Comparison of ENCODE assay signal across 8 cellular contexts in the genomic region with DNA sequence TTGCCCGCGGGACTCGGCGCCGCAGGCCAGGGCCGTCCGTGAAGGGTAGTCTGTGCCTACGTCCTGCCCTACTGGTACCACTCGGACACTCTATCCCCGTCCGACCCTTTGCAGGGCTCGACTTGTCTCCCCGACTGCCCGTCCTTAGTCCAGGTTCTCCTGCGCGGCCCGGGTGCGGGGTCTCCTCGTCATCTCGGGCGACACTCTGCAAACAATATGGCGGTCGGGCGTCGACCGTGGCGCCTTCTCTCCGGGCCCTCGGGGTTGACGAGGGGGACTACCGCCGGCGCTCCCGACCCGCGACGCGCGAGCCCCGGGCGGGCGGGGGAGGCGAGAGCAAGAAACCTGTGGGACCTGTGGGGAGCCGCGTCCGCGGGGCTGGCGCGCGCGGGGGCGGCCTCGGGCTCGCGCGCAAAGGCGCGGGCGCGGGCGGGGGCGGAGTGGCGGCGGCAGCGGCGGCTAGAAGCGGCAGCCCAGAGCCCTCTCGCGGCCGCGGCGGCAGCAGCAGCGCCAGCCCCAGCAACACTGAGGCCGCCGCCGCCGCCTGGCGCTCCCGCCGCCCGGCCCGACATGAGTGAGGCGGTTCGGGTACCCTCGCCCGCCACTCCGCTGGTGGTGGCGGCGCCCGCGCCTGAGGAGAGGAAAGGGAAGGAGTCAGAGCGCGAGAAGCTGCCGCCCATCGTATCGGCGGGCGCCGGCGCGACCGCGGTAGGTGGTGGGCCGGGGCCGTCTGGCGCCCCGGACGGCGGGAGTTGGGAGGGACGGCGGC. TPM values are rescaled to one million over a fixed set of nuclear protein-coding genes. Genes with fewer than 3 reads are reported as not detected.
DNase-seq lines count a peak whose midpoint lies in the region; ATAC-seq and TF ChIP-seq lines count a peak whose summit lies in the region.

TSS of gene HECTD2 (plus strand) at position 476 of the 769 bp plus-strand sequence. CDS start at position 571, 95 bp downstream.

- peak within 1 kb of the TSS; percentile 91; the same call in 1 of the 2 replicates for H2AFZ ChIP-seq in OCI-LY1 (ENCODE audit: low read length)

- no peak within 1 kb of the TSS for H3K27ac ChIP-seq in OCI-LY1 (ENCODE audit: low read depth, low read length, poor library complexity, severe bottlenecking)
- H3K27ac ChIP-seq in esophagus squamous epithelium, result peak within 1 kb of the TSS; percentile 98 to 99 (median 99)
- peak within 1 kb of the TSS; percentile 88 for H3K27ac ChIP-seq in naive thymus-derived CD4-positive, alpha-beta T cell (ENCODE audit: low read depth, low read length)

- peak within 1 kb of the TSS; percentile 75 to 93 (median 90) for H3K4me3 Mint-ChIP-seq in naive thymus-derived CD4-positive, alpha-beta T cell
- peak within 1 kb of the TSS; percentile 84 for H3K4me3 Mint-ChIP-seq in stimulated activated memory B cell treated with anti-CD40 and anti-IgM and Interleukin-4, amounts not matched to agents 10 μg/mL and 1 μg/mL and 100 μg/mL, for 72 hours

- peak within 1 kb of the TSS; percentile 60 for H3K4me2 ChIP-seq in OCI-LY1 (ENCODE audit: low read length)

- no peaks in the 10 kb centered on the region for H3K9me3 Mint-ChIP-seq in naive thymus-derived CD4-positive, alpha-beta T cell
- no peaks in the 10 kb centered on the region for H3K9me3 Mint-ChIP-seq in stimulated activated memory B cell treated with anti-CD40 and anti-IgM and Interleukin-4, amounts not matched to agents 10 μg/mL and 1 μg/mL and 100 μg/mL, for 72 hours

- ATAC-seq in GM19328 (IDR thresholded peaks at IDR 0.05; ENCODE audit: unreplicated experiment), result peak; percentile 88
- ATAC-seq in HG03460 (IDR thresholded peaks at IDR 0.05; ENCODE audit: unreplicated experiment), result peak; percentile 88
- peak; percentile 93 for ATAC-seq in naive thymus-derived CD4-positive, alpha-beta T cell
- peak; percentile 92 for ATAC-seq in stimulated activated memory B cell treated with anti-CD40 and anti-IgM and Interleukin-4, amounts not matched to agents 10 μg/mL and 1 μg/mL and 100 μg/mL, for 72 hours

- TF ChIP-seq CTCF in OCI-LY1 (IDR thresholded peaks at IDR 0.05; ENCODE audit: low read length) (no peak; the same call in 1 of the 2 replicates), esophagus squamous epithelium (IDR thresholded peaks at IDR 0.05) (peak in 5 of 6 experiments; percentile 29 to 73 (median 52))

- peaks cover 8 to 18% (median 13%) of the 10 kb centered on the region in 7 donors for H3K4me1 Mint-ChIP-seq in naive thymus-derived CD4-positive, alpha-beta T cell
- H3K4me1 Mint-ChIP-seq in stimulated activated memory B cell treated with anti-CD40 and anti-IgM and Interleukin-4, amounts not matched to agents 10 μg/mL and 1 μg/mL and 100 μg/mL, for 72 hours, result no peaks in the 10 kb centered on the region

- H3K9me3 ChIP-seq in OCI-LY1 (ENCODE audit: low read length) (no peaks in the 10 kb centered on the region), esophagus squamous epithelium (no peaks in the 10 kb centered on the region)
- H3K9me3 ChIP-seq in naive thymus-derived CD4-positive, alpha-beta T cell (ENCODE audit: control insufficient read depth in 2 of 3, low read length in 3 of 3), result no peaks in the 10 kb centered on the region

- peak in 2 of 4 donors; percentile 30 to 48 for TF ChIP-seq POLR2A in esophagus squamous epithelium (IDR thresholded peaks at IDR 0.05)

- no peaks in the 10 kb centered on the region for H3K36me3 Mint-ChIP-seq in naive thymus-derived CD4-positive, alpha-beta T cell
- no peaks in the 10 kb centered on the region for H3K36me3 Mint-ChIP-seq in stimulated activated memory B cell treated with anti-CD40 and anti-IgM and Interleukin-4, amounts not matched to agents 10 μg/mL and 1 μg/mL and 100 μg/mL, for 72 hours

- CTCF ChIA-PET in naive thymus-derived CD4-positive, alpha-beta T cell (lab: Charles Lee), result interaction anchor here (0.7 kb wide), 1 partner anchor 22 kb away, joined by 3 read pairs; no protein-coding TSS in a partner anchor

- H3K27me3 Mint-ChIP-seq in naive thymus-derived CD4-positive, alpha-beta T cell, result peaks cover 0 to 27% (median 0%) of the 10 kb centered on the region in 5 donors
- H3K27me3 Mint-ChIP-seq in stimulated activated memory B cell treated with anti-CD40 and anti-IgM and Interleukin-4, amounts not matched to agents 10 μg/mL and 1 μg/mL and 100 μg/mL, for 72 hours, result no peaks in the 10 kb centered on the region

- H3K4me1 ChIP-seq in OCI-LY1 (ENCODE audit: insufficient read depth, low read length, severe bottlenecking), result peaks cover 8% of the 10 kb centered on the region
- H3K4me1 ChIP-seq in esophagus squamous epithelium, result peaks cover 9 to 49% (median 10%) of the 10 kb centered on the region in 3 donors
- peaks cover 8 to 17% of the 10 kb centered on the region in 2 donors for H3K4me1 ChIP-seq in naive thymus-derived CD4-positive, alpha-beta T cell (ENCODE audit: control insufficient read depth in 2 of 2, insufficient read depth in 2 of 2, low read length in 2 of 2)

- H3K79me2 ChIP-seq in OCI-LY1 (ENCODE audit: insufficient read depth, low read length), result no peaks in the 10 kb centered on the region

- H3K9me2 ChIP-seq in OCI-LY1 (ENCODE audit: low read depth, low read length), result no peaks in the 10 kb centered on the region

- no peaks in the 10 kb centered on the region for H3K36me3 ChIP-seq in OCI-LY1 (ENCODE audit: insufficient read depth, low read length)
- H3K36me3 ChIP-seq in esophagus squamous epithelium, result no peaks in the 10 kb centered on the region
- H3K36me3 ChIP-seq in naive thymus-derived CD4-positive, alpha-beta T cell (ENCODE audit: control insufficient read depth in 2 of 3, insufficient read depth in 3 of 3, low read length in 3 of 3), result peaks cover 0 to 6% (median 0%) of the 10 kb centered on the region in 3 experiments

- H3K27me3 ChIP-seq in OCI-LY1 (ENCODE audit: insufficient read depth, low read length) (no peaks in the 10 kb centered on the region), esophagus squamous epithelium (no peaks in the 10 kb centered on the region)
- H3K27me3 ChIP-seq in naive thymus-derived CD4-positive, alpha-beta T cell (ENCODE audit: control insufficient read depth in 2 of 2, insufficient read depth in 2 of 2, low read length in 2 of 2), result no peaks in the 10 kb centered on the region

- no peaks in the 10 kb centered on the region for H4K20me1 ChIP-seq in OCI-LY1 (ENCODE audit: insufficient read depth, low read length)

- H3K4me3 ChIP-seq in OCI-LY1 (ENCODE audit: low read depth, low read length, poor library complexity, severe bottlenecking), result peak within 1 kb of the TSS; percentile 66
- peak within 1 kb of the TSS; percentile 84 to 90 (median 86) for H3K4me3 ChIP-seq in esophagus squamous epithelium
- peak within 1 kb of the TSS; percentile 83 for H3K4me3 ChIP-seq in naive thymus-derived CD4-positive, alpha-beta T cell (ENCODE audit: low read length)

- H3K9ac ChIP-seq in OCI-LY1 (ENCODE audit: low read length), result peak within 1 kb of the TSS; percentile 64

- DNase-seq in COLO668 (lab: John Stamatoyannopoulos, UW; ENCODE audit: unreplicated experiment) (peak; percentile 84), esophagus squamous epithelium (lab: John Stamatoyannopoulos, UW) (peak; percentile 35)
- peak; percentile 82 to 87 for DNase-seq in activated T-cell treated with anti-CD3 and anti-CD28 coated beads, Interleukin-2, amount 50 U/mL, for 48 hours
- DNase-seq in naive thymus-derived CD4-positive, alpha-beta T cell, result peak; percentile 76 to 89 (median 86)

- H3F3A ChIP-seq in OCI-LY1 (ENCODE audit: insufficient read depth, low read length), result no peaks in the 10 kb centered on the region

- POLR2A ChIA-PET in naive thymus-derived CD4-positive, alpha-beta T cell (lab: Charles Lee), result interaction anchor here (1.1 to 2.3 kb wide), 5 partner anchors 13 to 513 kb away, joined by 4 to 11 read pairs (median 8); partner anchors contain the start of gene BTAF1

- H3K27ac Mint-ChIP-seq in naive thymus-derived CD4-positive, alpha-beta T cell, result peak within 1 kb of the TSS; percentile 81 to 96 (median 91)
- H3K27ac Mint-ChIP-seq in stimulated activated memory B cell treated with anti-CD40 and anti-IgM and Interleukin-4, amounts not matched to agents 10 μg/mL and 1 μg/mL and 100 μg/mL, for 72 hours, result peak within 1 kb of the TSS; percentile 90

- intact Hi-C loops in esophagus squamous epithelium (cut with DNase I), result no loop called here
- intact Hi-C loops in naive thymus-derived CD4-positive, alpha-beta T cell (cut with micrococcal nuclease), result loop anchor here (1.0 to 10.0 kb wide), 17 partner anchors 21 to 1708 kb away; partner anchors contain the start of genes RPP30 (in 2 of the 2), TNKS2 (in 2 of the 2), BTAF1 (in 1 of the 2) and EXOC6 (in 1 of the 2)

- 0% methylated on average over 13 of the region's 111 CpGs; no CpG with 5 or more reads in 1 of the 2 donors for WGBS in esophagus squamous epithelium, 2 donors

RNA-seq across cellular contexts. Expression of gene HECTD2, which starts in this region (rescaled TPM):
- 10 to 100 TPM in 1 of 4 donors, 1 to 10 TPM in 3; 5.0 to 12.8 (median 6.8) TPM for total RNA-seq in esophagus squamous epithelium
- 1 to 10 TPM; 1.1 to 4.6 (median 2.0) TPM for total RNA-seq in naive thymus-derived CD4-positive, alpha-beta T cell
- polyA plus RNA-seq in naive thymus-derived CD4-positive, alpha-beta T cell, result under 1 TPM; 0.62 to 0.74 TPM

Comparison
In these comparisons a context has a peak if more than half of its experiments do, and no peak if none do; other contexts are left out.
1. DNase-seq: peak in every context shown above with its lines; median percentile 86 in naive thymus-derived CD4-positive, alpha-beta T cell; 84 in activated T-cell treated with anti-CD3 and anti-CD28 coated beads, Interleukin-2, amount 50 U/mL, for 48 hours; 84 in COLO668; 35 in esophagus squamous epithelium.